8 cellular contexts compared by ENCODE assay signal in genomic region chr6:26327450-26328264, GRCh38. TPM values are rescaled to one million over a fixed set of nuclear protein-coding genes. Genes with fewer than 3 reads are reported as not detected.
A peak's percentile ranks its signal among the peaks of the same experiment; 100 is the strongest.
DNase-seq lines count a peak whose midpoint lies in the region; ATAC-seq and TF ChIP-seq lines count a peak whose summit lies in the region.

No MANE protein-coding gene starts in this region.

- peaks cover 54% of the 10 kb centered on the region for H3K4me1 Mint-ChIP-seq in CD8-positive, alpha-beta T cell (ENCODE audit: low read depth)
- H3K4me1 Mint-ChIP-seq in activated T-helper 1 cell treated with anti-CD3 and anti-CD28 coated beads, Interleukin-12 subunit alpha, Interleukin-12 subunit beta, Interleukin-2, Interleukin-4 antibody, amounts not matched to agents 30 ng/mL and 10 ng/mL and 1 ng/mL, durations not matched to agents 14 hours and 24 hours and 36 hours (ENCODE audit: low read depth), result peaks cover 66% of the 10 kb centered on the region

- H3K36me3 ChIP-seq in CD8-positive, alpha-beta T cell (ENCODE audit: insufficient read depth, low read length), result no peaks in the 10 kb centered on the region
- H3K36me3 ChIP-seq in iPS DF 6.9 (ENCODE audit: control insufficient read depth, insufficient read depth, low read length), result no peaks in the 10 kb centered on the region

- DNase-seq in CD8-positive, alpha-beta T cell, result peak; percentile 25 to 70 (median 52)
- DNase-seq in HK-2 (ENCODE audit: unreplicated experiment) (peak; percentile 84), iPS DF 6.9 (ENCODE audit: low read depth, low spot score) (no peak), NCI-H1436 (lab: John Stamatoyannopoulos, UW) (no peak)
- DNase-seq in activated T-helper 1 cell treated with anti-CD3 and anti-CD28 coated beads, Interleukin-12 subunit alpha, Interleukin-12 subunit beta, Interleukin-2, Interleukin-4 antibody, amounts not matched to agents 30 ng/mL and 10 ng/mL and 1 ng/mL, durations not matched to agents 14 hours and 24 hours and 36 hours (ENCODE audit: low spot score), result peak; percentile 54
- peak; percentile 30 to 45 for DNase-seq in stimulated activated CD8-positive, alpha-beta memory T cell treated with anti-CD3 and anti-CD28 coated beads, Interleukin-4, amount 100 ng/mL, for 4 hours (ENCODE audit: low read depth in 2 of 2, low spot score in 1 of 2)

- CTCF ChIA-PET in CD8-positive, alpha-beta T cell (lab: Charles Lee), result interaction anchor here (1.9 to 6.4 kb wide), 4 partner anchors 14 to 244 kb away, joined by 9 to 52 read pairs (median 18); no protein-coding TSS in a partner anchor

- intact Hi-C loops in CD8-positive, alpha-beta T cell (cut with DNase I, micrococcal nuclease), result loop anchor here (2.0 to 10.0 kb wide), 5 partner anchors 55 to 1567 kb away; a partner anchor contains a TSS
- intact Hi-C loops in activated T-helper 1 cell treated with anti-CD3 and anti-CD28 coated beads, Interleukin-12 subunit alpha, Interleukin-12 subunit beta, Interleukin-2, Interleukin-4 antibody, amounts not matched to agents 30 ng/mL and 10 ng/mL and 1 ng/mL, durations not matched to agents 14 hours and 24 hours and 36 hours (cut with micrococcal nuclease), result loop anchor here (1.0 to 10.0 kb wide), 4 partner anchors 14 to 767 kb away; no protein-coding TSS in a partner anchor

- H3K4me3 Mint-ChIP-seq in CD8-positive, alpha-beta T cell, result peak overlapping the region; percentile 82
- H3K4me3 Mint-ChIP-seq in activated T-helper 1 cell treated with anti-CD3 and anti-CD28 coated beads, Interleukin-12 subunit alpha, Interleukin-12 subunit beta, Interleukin-2, Interleukin-4 antibody, amounts not matched to agents 30 ng/mL and 10 ng/mL and 1 ng/mL, durations not matched to agents 14 hours and 24 hours and 36 hours, result peak overlapping the region; percentile 81

- H3K9me3 ChIP-seq in CD8-positive, alpha-beta T cell (ENCODE audit: low read length), result no peaks in the 10 kb centered on the region
- no peaks in the 10 kb centered on the region for H3K9me3 ChIP-seq in iPS DF 6.9 (ENCODE audit: control insufficient read depth, insufficient read depth, low read length)

- TF ChIP-seq CTCF in CD8-positive, alpha-beta T cell (IDR thresholded peaks at IDR 0.05), result no peak

- H3K27me3 ChIP-seq in CD8-positive, alpha-beta T cell (ENCODE audit: insufficient read depth, low read length), result peaks cover 3% of the 10 kb centered on the region
- no peaks in the 10 kb centered on the region; the same call in 1 of the 2 replicates for H3K27me3 ChIP-seq in iPS DF 6.9 (ENCODE audit: control insufficient read depth, insufficient read depth, low read length)

- no CpG with 5 or more reads among the region's 28 CpGs for WGBS in iPS DF 6.9 (ENCODE audit: insufficient coverage, insufficient read length)

- peak; percentile 59 for ATAC-seq in CD8-positive, alpha-beta T cell
- ATAC-seq in HG03460 (IDR thresholded peaks at IDR 0.05; ENCODE audit: unreplicated experiment), result no peak

- peak overlapping the region; percentile 12 for H3K4me3 ChIP-seq in CD8-positive, alpha-beta T cell (ENCODE audit: low read depth, low read length)
- peak overlapping the region; percentile 94; the same call in 1 of the 2 replicates for H3K4me3 ChIP-seq in iPS DF 6.9 (ENCODE audit: low read length)

- POLR2A ChIA-PET in CD8-positive, alpha-beta T cell (lab: Charles Lee), result interaction anchor here (0.9 to 2.1 kb wide), 3 partner anchors 54 to 241 kb away, joined by 5 to 9 read pairs (median 7); a partner anchor contains a TSS

- no peak overlapping the region for H3K27ac ChIP-seq in CD8-positive, alpha-beta T cell (ENCODE audit: low read depth, low read length)
- no peak overlapping the region for H3K27ac ChIP-seq in iPS DF 6.9 (ENCODE audit: low read length)

- no peaks in the 10 kb centered on the region for H3K36me3 Mint-ChIP-seq in CD8-positive, alpha-beta T cell
- no peaks in the 10 kb centered on the region for H3K36me3 Mint-ChIP-seq in activated T-helper 1 cell treated with anti-CD3 and anti-CD28 coated beads, Interleukin-12 subunit alpha, Interleukin-12 subunit beta, Interleukin-2, Interleukin-4 antibody, amounts not matched to agents 30 ng/mL and 10 ng/mL and 1 ng/mL, durations not matched to agents 14 hours and 24 hours and 36 hours (ENCODE audit: low read depth)

- H3K9me3 Mint-ChIP-seq in CD8-positive, alpha-beta T cell, result peaks cover 9% of the 10 kb centered on the region
- H3K9me3 Mint-ChIP-seq in activated T-helper 1 cell treated with anti-CD3 and anti-CD28 coated beads, Interleukin-12 subunit alpha, Interleukin-12 subunit beta, Interleukin-2, Interleukin-4 antibody, amounts not matched to agents 30 ng/mL and 10 ng/mL and 1 ng/mL, durations not matched to agents 14 hours and 24 hours and 36 hours, result no peaks in the 10 kb centered on the region

- peak overlapping the region; percentile 73 for H3K27ac Mint-ChIP-seq in CD8-positive, alpha-beta T cell
- H3K27ac Mint-ChIP-seq in activated T-helper 1 cell treated with anti-CD3 and anti-CD28 coated beads, Interleukin-12 subunit alpha, Interleukin-12 subunit beta, Interleukin-2, Interleukin-4 antibody, amounts not matched to agents 30 ng/mL and 10 ng/mL and 1 ng/mL, durations not matched to agents 14 hours and 24 hours and 36 hours, result peak overlapping the region; percentile 82

- peaks cover 27% of the 10 kb centered on the region for H3K27me3 Mint-ChIP-seq in CD8-positive, alpha-beta T cell (ENCODE audit: low read depth)
- H3K27me3 Mint-ChIP-seq in activated T-helper 1 cell treated with anti-CD3 and anti-CD28 coated beads, Interleukin-12 subunit alpha, Interleukin-12 subunit beta, Interleukin-2, Interleukin-4 antibody, amounts not matched to agents 30 ng/mL and 10 ng/mL and 1 ng/mL, durations not matched to agents 14 hours and 24 hours and 36 hours (ENCODE audit: insufficient read depth), result peaks cover 20% of the 10 kb centered on the region

- H3K4me1 ChIP-seq in CD8-positive, alpha-beta T cell (ENCODE audit: insufficient read depth, low read length), result peaks cover 18% of the 10 kb centered on the region
- no peaks in the 10 kb centered on the region for H3K4me1 ChIP-seq in iPS DF 6.9 (ENCODE audit: control insufficient read depth, insufficient read depth, low read length)

TF ChIP-seq in PFSK-1, 5 proteins besides CTCF, POLR2A, EP300 and RAD21:
- TF ChIP-seq TAF1 (IDR thresholded peaks at IDR 0.05; ENCODE audit: borderline replicate concordance, insufficient read depth, low read length) (peak; percentile 28; the same call in 1 of the 2 replicates), SIN3A (IDR thresholded peaks at IDR 0.05; ENCODE audit: borderline replicate concordance, insufficient read depth, low read length) (no peak), FOXP2 (optimal IDR thresholded peaks at IDR 0.05; ENCODE audit: borderline replicate concordance, extremely low read depth, extremely low read length, insufficient read depth) (no peak)

RNA-seq across cellular contexts. Expression of gene BTN3A2, which starts 37.3 kb away (rescaled TPM):
- 10 to 100 TPM; 38.4 to 43.6 TPM for total RNA-seq in CD8-positive, alpha-beta T cell
- 5.4 TPM for polyA plus RNA-seq in PFSK-1 (2012; ENCODE audit: insufficient read length, low read depth)
- 45.3 and 51.8 TPM in 2 replicates for total RNA-seq in activated T-helper 1 cell treated with anti-CD3 and anti-CD28 coated beads, Interleukin-12 subunit alpha, Interleukin-12 subunit beta, Interleukin-2, Interleukin-4 antibody, amounts not matched to agents 30 ng/mL and 10 ng/mL and 1 ng/mL, durations not matched to agents 14 hours and 24 hours and 36 hours

RNA-seq across cellular contexts. Expression of gene BTN2A2, which starts 55.3 kb away (rescaled TPM):
- total RNA-seq in CD8-positive, alpha-beta T cell, result 10 to 100 TPM; 14.1 to 15.5 TPM
- polyA plus RNA-seq in PFSK-1 (2012; ENCODE audit: insufficient read length, low read depth), result 7.9 TPM
- total RNA-seq in activated T-helper 1 cell treated with anti-CD3 and anti-CD28 coated beads, Interleukin-12 subunit alpha, Interleukin-12 subunit beta, Interleukin-2, Interleukin-4 antibody, amounts not matched to agents 30 ng/mL and 10 ng/mL and 1 ng/mL, durations not matched to agents 14 hours and 24 hours and 36 hours, result 21.7 and 25.4 TPM in 2 replicates

Comparison
In these comparisons a context has a peak if more than half of its experiments do, and no peak if none do; other contexts are left out.
1. DNase-seq: peak in CD8-positive, alpha-beta T cell (7 of 7), HK-2 (single experiment), activated T-helper 1 cell treated with anti-CD3 and anti-CD28 coated beads, Interleukin-12 subunit alpha, Interleukin-12 subunit beta, Interleukin-2, Interleukin-4 antibody, amounts not matched to agents 30 ng/mL and 10 ng/mL and 1 ng/mL, durations not matched to agents 14 hours and 24 hours and 36 hours (single experiment) and stimulated activated CD8-positive, alpha-beta memory T cell treated with anti-CD3 and anti-CD28 coated beads, Interleukin-4, amount 100 ng/mL, for 4 hours (2 of 2); none in iPS DF 6.9 (single experiment) and NCI-H1436 (single experiment).